In genomic region chrX:46588263-46588662, GRCh38 we compare ENCODE assay signal across 8 cellular contexts. TPM values are rescaled to one million over a fixed set of nuclear protein-coding genes. Genes with fewer than 3 reads are reported as not detected.
DNase-seq lines count a peak whose midpoint lies in the region; ATAC-seq lines count a peak whose summit lies in the region.

No MANE protein-coding gene starts in this region.

- peak overlapping the region; percentile 28 for H3K4me3 Mint-ChIP-seq in activated T-cell treated with anti-CD3 and anti-CD28 coated beads, Interleukin-2, amount 50 U/mL, for 24 hours

- H3K4me1 Mint-ChIP-seq in activated T-cell treated with anti-CD3 and anti-CD28 coated beads, Interleukin-2, amount 50 U/mL, for 24 hours (ENCODE audit: low read depth), result peaks cover 43% of the 10 kb centered on the region

- ATAC-seq in GM18519 (IDR thresholded peaks at IDR 0.05; ENCODE audit: low FRiP score, unreplicated experiment) (no peak), HG02973 (IDR thresholded peaks at IDR 0.05; ENCODE audit: unreplicated experiment) (no peak)

- H3K27me3 Mint-ChIP-seq in activated T-cell treated with anti-CD3 and anti-CD28 coated beads, Interleukin-2, amount 50 U/mL, for 24 hours, result peaks cover 20% of the 10 kb centered on the region

- H3K36me3 Mint-ChIP-seq in activated T-cell treated with anti-CD3 and anti-CD28 coated beads, Interleukin-2, amount 50 U/mL, for 24 hours (ENCODE audit: low read depth), result peaks cover 3% of the 10 kb centered on the region

- no peaks in the 10 kb centered on the region for H3K9me3 Mint-ChIP-seq in activated T-cell treated with anti-CD3 and anti-CD28 coated beads, Interleukin-2, amount 50 U/mL, for 24 hours

- H3K4me3 ChIP-seq in Jurkat, Clone E6-1 (ENCODE audit: low read length), result peak overlapping the region; percentile 16

- peak overlapping the region; percentile 92 for H3K27ac Mint-ChIP-seq in activated T-cell treated with anti-CD3 and anti-CD28 coated beads, Interleukin-2, amount 50 U/mL, for 24 hours

- peak; percentile 75 for DNase-seq in Jurkat, Clone E6-1 (ENCODE audit: low read depth, low spot score)
- DNase-seq in activated T-cell treated with anti-CD3 and anti-CD28 coated beads, Interleukin-2, amount 50 U/mL, for 24 hours, result no peak
- DNase-seq in glomerular visceral epithelial cell (ENCODE audit: extremely low spot score) (peak; percentile 16), RPMI8226 (no peak), NCI-H146 treated with DMSO at 0.1 percent for 48 hours (lab: John Stamatoyannopoulos, UW; ENCODE audit: unreplicated experiment) (no peak)
- peak in 4 of 6 experiments; percentile 11 to 58 (median 41) for DNase-seq in stimulated activated naive CD4-positive, alpha-beta T cell (lab: John Stamatoyannopoulos, UW)

RNA-seq across cellular contexts. Expression of gene CHST7, which starts 14.7 kb away (rescaled TPM):
- polyA plus RNA-seq in Jurkat, Clone E6-1 (2012; ENCODE audit: insufficient read depth, insufficient read length), result 5.1 TPM

RNA-seq across cellular contexts. Expression of gene ZNF674, which starts 43.0 kb away (rescaled TPM):
- polyA plus RNA-seq in Jurkat, Clone E6-1 (2012; ENCODE audit: insufficient read depth, insufficient read length), result 4.3 TPM

Comparison
In these comparisons a context has a peak if more than half of its experiments do, and no peak if none do; other contexts are left out.
1. DNase-seq: peak in Jurkat, Clone E6-1 (single experiment), glomerular visceral epithelial cell (single experiment) and stimulated activated naive CD4-positive, alpha-beta T cell (4 of 6); none in activated T-cell treated with anti-CD3 and anti-CD28 coated beads, Interleukin-2, amount 50 U/mL, for 24 hours (single experiment), RPMI8226 (single experiment) and NCI-H146 treated with DMSO at 0.1 percent for 48 hours (single experiment).